ENCODE assay signal across 8 cellular contexts in the genomic region with DNA sequence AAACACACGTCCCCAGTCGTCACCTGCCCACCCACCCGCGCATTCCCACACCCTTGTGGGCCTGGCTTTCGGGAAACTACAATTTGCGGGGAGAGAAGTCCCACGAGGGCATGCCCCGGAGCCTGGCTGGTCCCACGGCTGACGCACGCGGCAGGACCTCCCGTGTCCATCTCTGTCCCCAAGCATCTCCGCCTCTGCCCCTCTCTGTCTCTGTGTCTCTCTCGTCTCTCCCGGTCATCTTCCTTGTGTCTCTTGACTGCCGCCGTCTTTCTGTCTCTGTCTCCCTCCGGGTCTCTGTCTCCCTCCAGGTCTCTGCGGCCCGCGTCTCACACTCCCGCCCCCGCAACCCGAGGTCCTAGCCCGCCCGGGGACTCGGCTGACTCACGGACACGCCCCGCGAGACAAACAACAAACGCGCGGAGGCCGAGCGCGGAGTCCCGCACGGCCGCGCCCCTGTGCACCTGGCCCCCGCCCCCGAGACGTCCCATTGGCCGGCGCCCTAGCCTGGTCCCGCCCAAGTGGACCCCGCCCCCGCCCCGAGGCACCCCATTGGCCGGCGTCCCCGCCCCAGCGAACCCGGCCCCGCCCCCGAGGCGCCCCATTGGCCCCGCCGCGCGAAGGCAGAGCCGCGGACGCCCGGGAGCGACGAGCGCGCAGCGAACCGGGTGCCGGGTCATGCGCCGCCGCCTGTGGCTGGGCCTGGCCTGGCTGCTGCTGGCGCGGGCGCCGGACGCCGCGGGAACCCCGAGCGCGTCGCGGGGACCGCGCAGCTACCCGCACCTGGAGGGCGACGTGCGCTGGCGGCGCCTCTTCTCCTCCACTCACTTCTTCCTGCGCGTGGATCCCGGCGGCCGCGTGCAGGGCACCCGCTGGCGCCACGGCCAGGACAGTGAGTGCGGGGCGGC. TPM values are rescaled to one million over a fixed set of nuclear protein-coding genes. Genes with fewer than 3 reads are reported as not detected.
DNase-seq lines count a peak whose midpoint lies in the region; ATAC-seq and TF ChIP-seq lines count a peak whose summit lies in the region.

A gene (plus strand): TSS at position 629 of the 905 bp plus-strand sequence. CDS start 47 bp downstream, at position 676.

- no peaks in the 10 kb centered on the region for H3K9me3 ChIP-seq in smooth muscle cell (replicated peaks; ENCODE audit: low read depth)

- ATAC-seq in HG02571 (IDR thresholded peaks at IDR 0.05; ENCODE audit: unreplicated experiment) (peak; percentile 39), GM18873 (IDR thresholded peaks at IDR 0.05; ENCODE audit: low FRiP score, unreplicated experiment) (no peak)

- H3K27ac ChIP-seq in smooth muscle cell (ENCODE audit: low read depth), result no peak within 1 kb of the TSS

- H3K36me3 ChIP-seq in smooth muscle cell (ENCODE audit: low read depth), result no peaks in the 10 kb centered on the region

- H3K4me3 ChIP-seq in cardiac fibroblast (replicated peaks in 1 of 2; ENCODE audit: low read depth in 2 of 2, low read length in 2 of 2) (peak within 1 kb of the TSS; percentile 44 to 51), smooth muscle cell (peak within 1 kb of the TSS; percentile 48)

- peak within 1 kb of the TSS; percentile 18 for H3K9ac ChIP-seq in smooth muscle cell (ENCODE audit: low read depth)

- no peaks in the 10 kb centered on the region for H3K4me1 ChIP-seq in smooth muscle cell (ENCODE audit: low read depth)

- peak; percentile 75 for DNase-seq in DMS53 treated with DMSO at 0.1 percent for 48 hours (lab: John Stamatoyannopoulos, UW; ENCODE audit: unreplicated experiment)
- peak; percentile 82 for DNase-seq in NCI-H2107 (lab: John Stamatoyannopoulos, UW)
- peak; percentile 93 to 99 (median 97) for DNase-seq in activated CD4-positive, CD25-positive, alpha-beta regulatory T cell (lab: John Stamatoyannopoulos, UW)
- peak; percentile 82 to 90 for DNase-seq in cardiac fibroblast (ENCODE audit: low read depth in 2 of 2)
- DNase-seq in inferior parietal cortex (ENCODE audit: extremely low spot score), result peak; percentile 65
- peak; percentile 89 for DNase-seq in smooth muscle cell (lab: John Stamatoyannopoulos, UW; ENCODE audit: unreplicated experiment)

- peak within 1 kb of the TSS; percentile 86 for H3K4me2 ChIP-seq in smooth muscle cell

- no peaks in the 10 kb centered on the region for H3K27me3 ChIP-seq in smooth muscle cell (ENCODE audit: low read depth)

- H4K20me1 ChIP-seq in smooth muscle cell (ENCODE audit: low read depth), result no peaks in the 10 kb centered on the region

- H3F3A ChIP-seq in smooth muscle cell (ENCODE audit: low read depth), result no peaks in the 10 kb centered on the region

- no peaks in the 10 kb centered on the region for H3K79me2 ChIP-seq in smooth muscle cell (ENCODE audit: low read depth)

- 10% methylated on average over 76 of the region's 108 CpGs for WGBS in smooth muscle cell (ENCODE audit: low lambda C conversion rate)

- TF ChIP-seq CTCF in cardiac fibroblast (IDR thresholded peaks at IDR 0.05; ENCODE audit: low read depth, low read length), result no peak
- TF ChIP-seq CTCF in smooth muscle cell (IDR thresholded peaks at IDR 0.05; ENCODE audit: borderline replicate concordance, insufficient read depth, poor library complexity, severe bottlenecking), result no peak

- no peak within 1 kb of the TSS for H2AFZ ChIP-seq in smooth muscle cell (ENCODE audit: low read depth)

RNA-seq across cellular contexts. Expression of the gene that starts here (rescaled TPM):
- not detected in 2 replicates for total RNA-seq in smooth muscle cell
- 0.18 TPM in 2 replicates for polyA plus RNA-seq in smooth muscle cell

Comparison
In these comparisons a context has a peak if more than half of its experiments do, and no peak if none do; other contexts are left out.
1. Peak in DNase-seq, H3K4me3 ChIP-seq, H3K9ac ChIP-seq and H3K4me2 ChIP-seq in smooth muscle cell; RNA of the gene not detected or under 1 TPM.